Comparison of ENCODE assay signal across 11 cellular contexts in genomic region chr10:110058215-110058614, GRCh38. TPM values are rescaled to one million over a fixed set of nuclear protein-coding genes. Genes with fewer than 3 reads are reported as not detected.
DNase-seq lines count a peak whose midpoint lies in the region; ATAC-seq and TF ChIP-seq lines count a peak whose summit lies in the region.
"Had no signal": no experiment of that assay in that cellular context is flagged by ENCODE, and none has a peak within 500 bp of the region (broad histone marks: within the 10 kb centered on the region; RNA-seq: fewer than 3 reads in every experiment).

No MANE protein-coding gene starts in this region.

- no peak overlapping the region for H3K9ac ChIP-seq in OCI-LY1 (ENCODE audit: low read length)

- no peaks in the 10 kb centered on the region for H4K20me1 ChIP-seq in OCI-LY1 (ENCODE audit: insufficient read depth, low read length)
- H4K20me1 ChIP-seq in hepatocyte (ENCODE audit: insufficient read depth, poor library complexity, severe bottlenecking), result peaks cover 44% of the 10 kb centered on the region

- H3K9me3 ChIP-seq in heart right ventricle, result no peaks in the 10 kb centered on the region
- H3K9me3 ChIP-seq in OCI-LY1 (ENCODE audit: low read length), result no peaks in the 10 kb centered on the region
- no peaks in the 10 kb centered on the region for H3K9me3 ChIP-seq in hepatocyte (ENCODE audit: low read depth)
- H3K9me3 ChIP-seq in HAP-1, result no peaks in the 10 kb centered on the region
- H3K9me3 ChIP-seq: pancreas had no signal

- H2AFZ ChIP-seq in OCI-LY1 (ENCODE audit: low read length) (no peak overlapping the region), hepatocyte (no peak overlapping the region)

- H3K4me2 ChIP-seq in OCI-LY1 (ENCODE audit: low read length) (peak overlapping the region; percentile 46), hepatocyte (peak overlapping the region; percentile 45)

- H3K27ac ChIP-seq in heart right ventricle (peak overlapping the region in 7 of 10 donors; percentile 4 to 78 (median 63)), OCI-LY1 (ENCODE audit: low read depth, low read length, poor library complexity, severe bottlenecking) (peak overlapping the region; percentile 12), hepatocyte (peak overlapping the region; percentile 24)
- H3K27ac ChIP-seq: C4-2B, pancreas had no signal

- H3K9me2 ChIP-seq in OCI-LY1 (ENCODE audit: low read depth, low read length) (no peaks in the 10 kb centered on the region), hepatocyte (replicated peaks; ENCODE audit: insufficient read depth) (no peaks in the 10 kb centered on the region)

- POLR2A ChIA-PET in HEK293T (lab: Yijun Ruan, JAX), result interaction anchor here (1.8 kb wide), 1 partner anchor 10 kb away, joined by 9 read pairs; no protein-coding TSS in a partner anchor

- no peaks in the 10 kb centered on the region for H3F3A ChIP-seq in OCI-LY1 (ENCODE audit: insufficient read depth, low read length)

- DNase-seq in heart right ventricle (no peak), left ventricle myocardium superior (no peak), hepatocyte (ENCODE audit: low spot score) (no peak), GOT3 (lab: John Stamatoyannopoulos, UW) (no peak), HAP-1 (ENCODE audit: low spot score in 2 of 2) (no peak), NCI-H1436 treated with DMSO at 0.1 percent for 48 hours (lab: John Stamatoyannopoulos, UW) (no peak), HEK293T (ENCODE audit: extremely low spot score) (no peak)
- DNase-seq: NCI-H345, pancreas had no signal

- H3K4me3 ChIP-seq in heart right ventricle (peak overlapping the region in 1 of 10 donors; percentile 33), OCI-LY1 (ENCODE audit: low read depth, low read length, poor library complexity, severe bottlenecking) (no peak overlapping the region), hepatocyte (no peak overlapping the region), HAP-1 (no peak overlapping the region)
- H3K4me3 ChIP-seq: pancreas had no signal

- 21 to 34% methylated on average over 5 of the region's 5 CpGs for WGBS in heart right ventricle, 2 donors
- WGBS in hepatocyte (ENCODE audit: low lambda C conversion rate, missing lambda C conversion rate), result 60% methylated on average over 5 of the region's 5 CpGs

- peaks cover 34% of the 10 kb centered on the region for H3K79me2 ChIP-seq in OCI-LY1 (ENCODE audit: insufficient read depth, low read length)
- H3K79me2 ChIP-seq in hepatocyte, result peaks cover 99% of the 10 kb centered on the region

- TF ChIP-seq CTCF in heart right ventricle (IDR thresholded peaks at IDR 0.05) (no peak), OCI-LY1 (IDR thresholded peaks at IDR 0.05; ENCODE audit: low read length) (no peak), hepatocyte (IDR thresholded peaks at IDR 0.05; ENCODE audit: poor library complexity) (no peak)

- ATAC-seq in heart right ventricle (peak in 2 of 8 donors; percentile 28 to 34), left ventricle myocardium superior (no peak)
- ATAC-seq: pancreas had no signal

- H3K36me3 ChIP-seq in heart right ventricle (no peaks in the 10 kb centered on the region), OCI-LY1 (ENCODE audit: insufficient read depth, low read length) (no peaks in the 10 kb centered on the region), hepatocyte (replicated peaks; ENCODE audit: insufficient read depth, low read depth) (no peaks in the 10 kb centered on the region), HAP-1 (replicated peaks) (no peaks in the 10 kb centered on the region)
- H3K36me3 ChIP-seq: pancreas had no signal

- H3K4me1 ChIP-seq in heart right ventricle (peaks cover 3 to 90% (median 66%) of the 10 kb centered on the region in 9 donors), OCI-LY1 (ENCODE audit: insufficient read depth, low read length, severe bottlenecking) (peaks cover 40% of the 10 kb centered on the region), hepatocyte (ENCODE audit: insufficient read depth) (peaks cover 25% of the 10 kb centered on the region), HAP-1 (peaks cover 5% of the 10 kb centered on the region)

- H3K27me3 ChIP-seq in heart right ventricle, result no peaks in the 10 kb centered on the region
- no peaks in the 10 kb centered on the region for H3K27me3 ChIP-seq in OCI-LY1 (ENCODE audit: insufficient read depth, low read length)
- no peaks in the 10 kb centered on the region for H3K27me3 ChIP-seq in hepatocyte
- no peaks in the 10 kb centered on the region for H3K27me3 ChIP-seq in HAP-1 (ENCODE audit: low read depth)
- H3K27me3 ChIP-seq: pancreas had no signal

- CTCF ChIA-PET in HEK293T (lab: Yijun Ruan, JAX), result interaction anchor here (0.7 kb wide), 1 partner anchor 10 kb away, joined by 4 read pairs; no protein-coding TSS in a partner anchor

- in situ Hi-C loops in HAP-1 (cut with MboI; ENCODE audit: low sequenced_read_pairs), result no loop called here

- intact Hi-C loops in heart right ventricle (cut with DNase I), result no loop called here
- intact Hi-C loops in left ventricle myocardium superior (cut with micrococcal nuclease), result no loop called here

TF ChIP-seq in HEK293T, 16 proteins besides CTCF, POLR2A, EP300 and RAD21:
- TF ChIP-seq L3MBTL2 (conservative IDR thresholded peaks at IDR 0.05), result no peak
- TF ChIP-seq LEF1 (IDR thresholded peaks at IDR 0.05; ENCODE audit: borderline replicate concordance), result no peak
- no peak for TF ChIP-seq NFRKB (IDR thresholded peaks at IDR 0.05)
- no peak for TF ChIP-seq SP1 (IDR thresholded peaks at IDR 0.05)

RNA-seq across cellular contexts. Expression of gene ADD3, which starts 50.4 kb away (rescaled TPM):
- total RNA-seq in heart right ventricle (100 to 1,000 TPM in 2 of 10 donors, 10 to 100 TPM in 8; 62.5 to 106 (median 89.5) TPM), left ventricle myocardium superior (117 TPM), hepatocyte (206 and 216 TPM in 2 replicates)
- polyA plus RNA-seq in heart right ventricle (10 to 100 TPM; 28.0 to 63.2 TPM), hepatocyte (83.2 and 88.6 TPM in 2 replicates)

Comparison
In these comparisons a context has a peak if more than half of its experiments do, and no peak if none do; other contexts are left out.
1. H3K27ac ChIP-seq: peak in every context shown above with its lines; median percentile 63 in heart right ventricle; 24 in hepatocyte; 12 in OCI-LY1.